ENCODE assay signal across 12 cellular contexts in the genomic region with DNA sequence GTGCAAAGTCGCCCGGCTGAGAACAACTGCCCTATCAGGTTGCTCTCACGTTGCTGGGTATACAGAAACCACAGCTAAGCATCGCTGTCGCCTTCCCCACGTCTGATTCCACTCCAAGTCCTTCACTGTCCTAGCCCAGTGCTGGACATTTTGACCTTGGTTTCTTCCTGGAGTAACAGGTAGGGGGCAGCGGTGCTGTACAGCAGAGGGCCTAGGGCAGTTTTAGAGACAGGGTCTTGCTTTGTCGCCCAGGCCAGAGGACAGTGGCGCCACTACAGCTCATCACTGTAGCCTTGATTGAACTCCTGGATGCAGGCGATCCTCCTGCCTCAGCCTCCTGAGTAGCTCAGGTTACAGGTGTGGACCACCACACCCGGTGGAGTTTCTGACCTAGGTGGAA. TPM values are rescaled to one million over a fixed set of nuclear protein-coding genes. Genes with fewer than 3 reads are reported as not detected.
DNase-seq lines count a peak whose midpoint lies in the region; ATAC-seq and TF ChIP-seq lines count a peak whose summit lies in the region.
"Had no signal": no experiment of that assay in that cellular context is flagged by ENCODE, and none has a peak within 500 bp of the region (broad histone marks: within the 10 kb centered on the region; RNA-seq: fewer than 3 reads in every experiment).

No MANE protein-coding gene starts in this region.

- H2AFZ ChIP-seq in PC-3 (ENCODE audit: low read length): no peak overlapping the region

- H3K4me2 ChIP-seq in PC-3 (ENCODE audit: low read length): no peak overlapping the region

- H3K9me3 ChIP-seq in cardiac muscle cell (ENCODE audit: low read depth) (no peaks in the 10 kb centered on the region), PC-3 (ENCODE audit: low read length) (no peaks in the 10 kb centered on the region), esophagus muscularis mucosa (no peaks in the 10 kb centered on the region), transverse colon (no peaks in the 10 kb centered on the region)
- H3K9me3 ChIP-seq in naive thymus-derived CD4-positive, alpha-beta T cell (ENCODE audit: control insufficient read depth in 2 of 3, low read length in 3 of 3): no peaks in the 10 kb centered on the region
- H3K9me3 ChIP-seq: SJCRH30 had no signal

- TF ChIP-seq EP300 in esophagus muscularis mucosa (IDR thresholded peaks at IDR 0.05): no peak
- TF ChIP-seq EP300 in transverse colon (IDR thresholded peaks at IDR 0.05; ENCODE audit: low read depth): no peak

- DNase-seq in cardiac muscle cell (ENCODE audit: low read depth in 1 of 2, low spot score in 1 of 2): no peak
- DNase-seq in left ventricle myocardium superior: no peak
- DNase-seq in PC-3: no peak
- DNase-seq in esophagus muscularis mucosa (ENCODE audit: extremely low spot score): no peak
- no peak for DNase-seq in transverse colon
- no peak for DNase-seq in naive thymus-derived CD4-positive, alpha-beta T cell
- DNase-seq: aorta; CD4-positive, alpha-beta memory T cell; NCI-H1048 had no signal

- H3K36me3 Mint-ChIP-seq in naive thymus-derived CD4-positive, alpha-beta T cell: peaks cover 0 to 5% (median 3%) of the 10 kb centered on the region in 5 donors

- BruUV-seq in PC-3 (replicated peaks; lab: Mats Ljungman, UMichigan): no TSS peak

- in situ Hi-C loops in transverse colon (cut with MboI; ENCODE audit: low pct_ligation_motif_present in 1 of 4, low pct_unique_long_range_greater_than_20kb in 1 of 4, low sequenced_read_pairs in 3 of 4): no loop called here

- CTCF ChIA-PET in PC-3 (lab: Charles Lee): interaction anchor here (0.6 kb wide), 1 partner anchor 16 kb away, joined by 3 read pairs; no protein-coding TSS in a partner anchor
- CTCF ChIA-PET in naive thymus-derived CD4-positive, alpha-beta T cell (lab: Charles Lee): interaction anchor here (1.0 to 1.1 kb wide), 2 partner anchors 8 to 39 kb away, joined by 4 read pairs; no protein-coding TSS in a partner anchor

- no peaks in the 10 kb centered on the region for H3K9me2 ChIP-seq in PC-3 (replicated peaks; ENCODE audit: low read length)

- H3K27ac ChIP-seq in cardiac muscle cell: no peak overlapping the region
- H3K27ac ChIP-seq in PC-3 (ENCODE audit: low read length): no peak overlapping the region
- no peak overlapping the region for H3K27ac ChIP-seq in esophagus muscularis mucosa (replicated peaks in 1 of 4)
- H3K27ac ChIP-seq in transverse colon: peak overlapping the region; percentile 76 to 85 (median 82)
- H3K27ac ChIP-seq in naive thymus-derived CD4-positive, alpha-beta T cell (ENCODE audit: low read depth, low read length): no peak overlapping the region
- H3K27ac ChIP-seq: SJCRH30 had no signal

- H3K27ac Mint-ChIP-seq in naive thymus-derived CD4-positive, alpha-beta T cell: no peak overlapping the region

- no peaks in the 10 kb centered on the region for H3F3A ChIP-seq in PC-3 (ENCODE audit: low read length, unreplicated experiment)

- H3K79me2 ChIP-seq in PC-3 (ENCODE audit: low read length): no peaks in the 10 kb centered on the region

- intact Hi-C loops in left ventricle myocardium superior (cut with micrococcal nuclease) (no loop called here), PC-3 (cut with micrococcal nuclease) (no loop called here), esophagus muscularis mucosa (cut with DNase I) (no loop called here), transverse colon (cut with DNase I; ENCODE audit: low total_unique reads) (loop anchor here (5.0 kb wide), 1 partner anchor 698 kb away; the partner anchor contains the start of gene AGFG2)
- intact Hi-C loops in naive thymus-derived CD4-positive, alpha-beta T cell (cut with micrococcal nuclease): no loop called here

- H3K27me3 ChIP-seq in cardiac muscle cell: no peaks in the 10 kb centered on the region
- H3K27me3 ChIP-seq in PC-3 (ENCODE audit: low read length): no peaks in the 10 kb centered on the region
- H3K27me3 ChIP-seq in esophagus muscularis mucosa: peaks cover 0 to 7% (median 0%) of the 10 kb centered on the region in 4 donors
- H3K27me3 ChIP-seq in transverse colon: no peaks in the 10 kb centered on the region
- H3K27me3 ChIP-seq in naive thymus-derived CD4-positive, alpha-beta T cell (ENCODE audit: control insufficient read depth in 2 of 2, insufficient read depth in 2 of 2, low read length in 2 of 2): no peaks in the 10 kb centered on the region
- H3K27me3 ChIP-seq: SJCRH30 had no signal

- H3K4me1 ChIP-seq in cardiac muscle cell (ENCODE audit: low read depth) (peaks cover 8% of the 10 kb centered on the region), PC-3 (ENCODE audit: insufficient read depth, low read length) (peaks cover 8% of the 10 kb centered on the region; the same call in 1 of the 2 replicates), esophagus muscularis mucosa (peaks cover 44 to 55% (median 51%) of the 10 kb centered on the region in 4 donors), transverse colon (peaks cover 4 to 54% (median 37%) of the 10 kb centered on the region in 4 donors)
- H3K4me1 ChIP-seq in naive thymus-derived CD4-positive, alpha-beta T cell (ENCODE audit: control insufficient read depth in 2 of 2, insufficient read depth in 2 of 2, low read length in 2 of 2): no peaks in the 10 kb centered on the region

- WGBS in esophagus muscularis mucosa: 75% methylated on average over 10 of the region's 11 CpGs
- 44% methylated on average over 11 of the region's 11 CpGs; no CpG with 5 or more reads in 1 of the 2 donors for WGBS in transverse colon (ENCODE audit: low coverage in 1 of 2), 2 donors

- H3K9me3 Mint-ChIP-seq in naive thymus-derived CD4-positive, alpha-beta T cell: no peaks in the 10 kb centered on the region

- no peaks in the 10 kb centered on the region for H4K20me1 ChIP-seq in PC-3 (ENCODE audit: low read length)

- ATAC-seq in left ventricle myocardium superior: no peak
- ATAC-seq in PC-3: no peak
- no peak for ATAC-seq in HG03097 (IDR thresholded peaks at IDR 0.05; ENCODE audit: low FRiP score, unreplicated experiment)
- ATAC-seq in GM18873 (IDR thresholded peaks at IDR 0.05; ENCODE audit: low FRiP score, unreplicated experiment): no peak
- ATAC-seq in naive thymus-derived CD4-positive, alpha-beta T cell: no peak

- POLR2A ChIA-PET in PC-3 (lab: Charles Lee; ENCODE audit: unreplicated experiment): no interaction called here
- POLR2A ChIA-PET in naive thymus-derived CD4-positive, alpha-beta T cell (lab: Charles Lee): no interaction called here

- H3K36me3 ChIP-seq in cardiac muscle cell (peaks cover 7% of the 10 kb centered on the region), PC-3 (ENCODE audit: low read depth, low read length) (no peaks in the 10 kb centered on the region), esophagus muscularis mucosa (peaks cover 6 to 49% (median 27%) of the 10 kb centered on the region in 4 donors), transverse colon (peaks cover 0 to 7% (median 0%) of the 10 kb centered on the region in 4 donors)
- H3K36me3 ChIP-seq in naive thymus-derived CD4-positive, alpha-beta T cell (ENCODE audit: control insufficient read depth in 2 of 3, insufficient read depth in 3 of 3, low read length in 3 of 3): peaks cover 0 to 53% (median 6%) of the 10 kb centered on the region in 3 experiments
- H3K36me3 ChIP-seq: SJCRH30 had no signal

- TF ChIP-seq POLR2A in esophagus muscularis mucosa (IDR thresholded peaks at IDR 0.05; ENCODE audit: low read depth) (no peak), transverse colon (IDR thresholded peaks at IDR 0.05) (no peak)

- no peak overlapping the region for H3K4me3 Mint-ChIP-seq in naive thymus-derived CD4-positive, alpha-beta T cell
- H3K4me3 Mint-ChIP-seq: CD4-positive, alpha-beta memory T cell had no signal

- peak; percentile 38 for TF ChIP-seq CTCF in cardiac muscle cell (IDR thresholded peaks at IDR 0.05; ENCODE audit: low read depth, low read length)
- TF ChIP-seq CTCF in PC-3 (conservative IDR thresholded peaks at IDR 0.05; ENCODE audit: low read depth, low read length): peak; percentile 39; the same call in 1 of the 2 replicates
- peak in 2 of 3 experiments; percentile 6 to 24 for TF ChIP-seq CTCF in esophagus muscularis mucosa (IDR thresholded peaks at IDR 0.05)
- peak in 3 of 5 experiments; percentile 4 to 40 (median 11) for TF ChIP-seq CTCF in transverse colon (IDR thresholded peaks at IDR 0.05)

- H3K4me3 ChIP-seq in cardiac muscle cell: no peak overlapping the region
- H3K4me3 ChIP-seq in PC-3 (ENCODE audit: low read length): no peak overlapping the region
- H3K4me3 ChIP-seq in esophagus muscularis mucosa: no peak overlapping the region
- H3K4me3 ChIP-seq in transverse colon: no peak overlapping the region
- H3K4me3 ChIP-seq in naive thymus-derived CD4-positive, alpha-beta T cell (ENCODE audit: low read length): no peak overlapping the region
- H3K4me3 ChIP-seq: SJCRH30 had no signal

- peaks cover 0 to 11% (median 5%) of the 10 kb centered on the region in 7 donors for H3K4me1 Mint-ChIP-seq in naive thymus-derived CD4-positive, alpha-beta T cell

- H3K27me3 Mint-ChIP-seq in naive thymus-derived CD4-positive, alpha-beta T cell: no peaks in the 10 kb centered on the region
- H3K27me3 Mint-ChIP-seq: CD4-positive, alpha-beta memory T cell had no signal

- no peak overlapping the region for H3K9ac ChIP-seq in PC-3 (ENCODE audit: low read length)

RNA-seq across cellular contexts. Expression of gene CLDN15, which starts 2.6 kb away (rescaled TPM):
- 2.7 and 4.3 TPM in 2 replicates for total RNA-seq in cardiac muscle cell
- 2.8 and 3.2 TPM in 2 replicates for polyA plus RNA-seq in cardiac muscle cell
- total RNA-seq in left ventricle myocardium superior: 3.8 TPM
- total RNA-seq in PC-3 (2014; rRNA removed): 6.7 and 9.9 TPM in 2 replicates
- total RNA-seq in esophagus muscularis mucosa: 1 to 10 TPM; 5.3 to 9.1 (median 6.4) TPM
- total RNA-seq in transverse colon: 10 to 100 TPM; 27.2 to 58.5 (median 45.4) TPM
- 10 to 100 TPM; 22.9 to 58.6 (median 27.4) TPM for total RNA-seq in naive thymus-derived CD4-positive, alpha-beta T cell
- 1 to 10 TPM in 1 of 2 donors, under 1 TPM in 1; 0.51 to 3.3 TPM for polyA plus RNA-seq in naive thymus-derived CD4-positive, alpha-beta T cell

RNA-seq across cellular contexts. Expression of gene FIS1, which starts 9.8 kb away (rescaled TPM):
- total RNA-seq in cardiac muscle cell: 333 and 338 TPM in 2 replicates
- polyA plus RNA-seq in cardiac muscle cell: 266 and 283 TPM in 2 replicates
- 326 TPM for total RNA-seq in left ventricle myocardium superior
- total RNA-seq in PC-3 (2014; rRNA removed): 146 and 199 TPM in 2 replicates
- 100 to 1,000 TPM; 216 to 310 (median 295) TPM for total RNA-seq in esophagus muscularis mucosa
- total RNA-seq in transverse colon: 100 to 1,000 TPM; 159 to 261 (median 187) TPM
- 100 to 1,000 TPM in 4 of 5 experiments, 10 to 100 TPM in 1; 79.8 to 121 (median 107) TPM for total RNA-seq in naive thymus-derived CD4-positive, alpha-beta T cell
- 100 to 1,000 TPM; 234 to 253 TPM for polyA plus RNA-seq in naive thymus-derived CD4-positive, alpha-beta T cell

RNA-seq across cellular contexts. Expression of gene ZNHIT1, which starts 17.1 kb away (rescaled TPM):
- 86.7 and 138 TPM in 2 replicates for total RNA-seq in cardiac muscle cell
- polyA plus RNA-seq in cardiac muscle cell: 93.4 and 109 TPM in 2 replicates
- 55.8 TPM for total RNA-seq in left ventricle myocardium superior
- total RNA-seq in PC-3 (2014; rRNA removed): 161 and 188 TPM in 2 replicates
- 10 to 100 TPM; 60.6 to 86.7 (median 77.6) TPM for total RNA-seq in esophagus muscularis mucosa
- 100 to 1,000 TPM in 1 of 4 donors, 10 to 100 TPM in 3; 50.5 to 106 (median 78.2) TPM for total RNA-seq in transverse colon
- 10 to 100 TPM; 32.1 to 72.1 (median 37.6) TPM for total RNA-seq in naive thymus-derived CD4-positive, alpha-beta T cell
- polyA plus RNA-seq in naive thymus-derived CD4-positive, alpha-beta T cell: 10 to 100 TPM; 39.9 to 57.3 TPM

RNA-seq across cellular contexts. Expression of gene PLOD3, which starts 17.7 kb away (rescaled TPM):
- total RNA-seq in cardiac muscle cell: 45.1 and 52.7 TPM in 2 replicates
- 67.9 and 73.1 TPM in 2 replicates for polyA plus RNA-seq in cardiac muscle cell
- total RNA-seq in left ventricle myocardium superior: 43.0 TPM
- 60.8 and 66.6 TPM in 2 replicates for total RNA-seq in PC-3 (2014; rRNA removed)
- total RNA-seq in esophagus muscularis mucosa: 10 to 100 TPM; 30.3 to 60.2 (median 50.1) TPM
- total RNA-seq in transverse colon: 10 to 100 TPM; 48.4 to 81.2 (median 60.8) TPM
- 10 to 100 TPM; 18.5 to 88.4 (median 44.2) TPM for total RNA-seq in naive thymus-derived CD4-positive, alpha-beta T cell
- polyA plus RNA-seq in naive thymus-derived CD4-positive, alpha-beta T cell: 10 to 100 TPM; 15.7 to 25.4 TPM

RNA-seq across cellular contexts. Expression of gene MOGAT3, which starts 34.2 kb away (rescaled TPM):
- total RNA-seq in cardiac muscle cell: not detected in 2 replicates
- not detected in 2 replicates for polyA plus RNA-seq in cardiac muscle cell
- not detected for total RNA-seq in left ventricle myocardium superior
- not detected in 2 replicates for total RNA-seq in PC-3 (2014; rRNA removed)
- under 1 TPM in 1 of 4 donors, not detected in 3; 0.17 TPM for total RNA-seq in esophagus muscularis mucosa
- 10 to 100 TPM; 31.7 to 56.9 (median 44.3) TPM for total RNA-seq in transverse colon
- not detected for total RNA-seq in naive thymus-derived CD4-positive, alpha-beta T cell
- polyA plus RNA-seq in naive thymus-derived CD4-positive, alpha-beta T cell: not detected
- total RNA-seq: aorta; CD4-positive, alpha-beta memory T cell; SJCRH30 had no signal
- polyA plus RNA-seq: CD4-positive, alpha-beta memory T cell had no signal

Comparison
In these comparisons a context has a peak if more than half of its experiments do, and no peak if none do; other contexts are left out.
1. H3K27ac ChIP-seq: peak in transverse colon (4 of 4); none in cardiac muscle cell (single experiment), PC-3 (single experiment), esophagus muscularis mucosa (0 of 4) and naive thymus-derived CD4-positive, alpha-beta T cell (single experiment).
2. Peak in every context shown above with its lines, with median percentiles within 50 percentile points of each other: CTCF ChIP-seq.